In genomic region chr21:31872072-31872451, GRCh38 we compare ENCODE assay signal across 10 cellular contexts. TPM values are rescaled to one million over a fixed set of nuclear protein-coding genes. Genes with fewer than 3 reads are reported as not detected.
DNase-seq lines count a peak whose midpoint lies in the region; ATAC-seq, FAIRE-seq and TF ChIP-seq lines count a peak whose summit lies in the region.
"Had no signal": no experiment of that assay in that cellular context is flagged by ENCODE, and none has a peak within 500 bp of the region (broad histone marks: within the 10 kb centered on the region; RNA-seq: fewer than 3 reads in every experiment).

No MANE protein-coding gene starts in this region.

- H3K27me3 ChIP-seq in keratinocyte (ENCODE audit: control insufficient read depth, extremely low read depth, insufficient read depth, low read length), result peaks cover 66% of the 10 kb centered on the region

- H3K4me3 Mint-ChIP-seq in T-helper 1 cell treated with Interleukin-12 subunit alpha and Interleukin-12 subunit beta and Interleukin-4 antibody, amounts not matched to agents 30 μg/mL and 1 μg/mL, for 36 hours, result peak overlapping the region; percentile 63
- peak overlapping the region; percentile 64 for H3K4me3 Mint-ChIP-seq in activated CD4-positive, alpha-beta memory T cell treated with anti-CD3 and anti-CD28 coated beads, Interleukin-2, amount 10 ng/mL, durations not matched to agents 7 days and 5 days
- peak overlapping the region; percentile 55 for H3K4me3 Mint-ChIP-seq in stimulated activated effector memory CD8-positive, alpha-beta T cell treated with anti-CD3 and anti-CD28 coated beads, Interleukin-12 subunit alpha, Interleukin-12 subunit beta, amount 100 ng/mL, for 72 hours

- no peak overlapping the region for H3K27ac Mint-ChIP-seq in T-helper 1 cell treated with Interleukin-12 subunit alpha and Interleukin-12 subunit beta and Interleukin-4 antibody, amounts not matched to agents 30 μg/mL and 1 μg/mL, for 36 hours
- H3K27ac Mint-ChIP-seq in activated CD4-positive, alpha-beta memory T cell treated with anti-CD3 and anti-CD28 coated beads, Interleukin-2, amount 10 ng/mL, durations not matched to agents 7 days and 5 days, result no peak overlapping the region
- no peak overlapping the region for H3K27ac Mint-ChIP-seq in stimulated activated effector memory CD8-positive, alpha-beta T cell treated with anti-CD3 and anti-CD28 coated beads, Interleukin-12 subunit alpha, Interleukin-12 subunit beta, amount 100 ng/mL, for 72 hours

- H3K9me3 Mint-ChIP-seq in T-helper 1 cell treated with Interleukin-12 subunit alpha and Interleukin-12 subunit beta and Interleukin-4 antibody, amounts not matched to agents 30 μg/mL and 1 μg/mL, for 36 hours, result no peaks in the 10 kb centered on the region
- H3K9me3 Mint-ChIP-seq in activated CD4-positive, alpha-beta memory T cell treated with anti-CD3 and anti-CD28 coated beads, Interleukin-2, amount 10 ng/mL, durations not matched to agents 7 days and 5 days, result no peaks in the 10 kb centered on the region
- no peaks in the 10 kb centered on the region for H3K9me3 Mint-ChIP-seq in stimulated activated effector memory CD8-positive, alpha-beta T cell treated with anti-CD3 and anti-CD28 coated beads, Interleukin-12 subunit alpha, Interleukin-12 subunit beta, amount 100 ng/mL, for 72 hours

- no peaks in the 10 kb centered on the region for H4K20me1 ChIP-seq in keratinocyte (ENCODE audit: control insufficient read depth, extremely low read depth, insufficient read depth, low read length)

- H3K36me3 Mint-ChIP-seq in T-helper 1 cell treated with Interleukin-12 subunit alpha and Interleukin-12 subunit beta and Interleukin-4 antibody, amounts not matched to agents 30 μg/mL and 1 μg/mL, for 36 hours (ENCODE audit: low read depth), result no peaks in the 10 kb centered on the region
- H3K36me3 Mint-ChIP-seq in activated CD4-positive, alpha-beta memory T cell treated with anti-CD3 and anti-CD28 coated beads, Interleukin-2, amount 10 ng/mL, durations not matched to agents 7 days and 5 days (ENCODE audit: low read depth), result no peaks in the 10 kb centered on the region
- H3K36me3 Mint-ChIP-seq in stimulated activated effector memory CD8-positive, alpha-beta T cell treated with anti-CD3 and anti-CD28 coated beads, Interleukin-12 subunit alpha, Interleukin-12 subunit beta, amount 100 ng/mL, for 72 hours, result no peaks in the 10 kb centered on the region

- no peaks in the 10 kb centered on the region for H3K79me2 ChIP-seq in keratinocyte (ENCODE audit: control insufficient read depth, insufficient read depth, low read length)

- ATAC-seq in stimulated activated effector memory CD8-positive, alpha-beta T cell treated with anti-CD3 and anti-CD28 coated beads, Interleukin-12 subunit alpha, Interleukin-12 subunit beta, amount 100 ng/mL, for 72 hours, result no peak
- ATAC-seq in HG03097 (IDR thresholded peaks at IDR 0.05; ENCODE audit: low FRiP score, unreplicated experiment), result no peak

- H3K27ac ChIP-seq in keratinocyte (ENCODE audit: control insufficient read depth, insufficient read depth, low read length), result no peak overlapping the region

- no peak for TF ChIP-seq CTCF in keratinocyte (optimal IDR thresholded peaks at IDR 0.05 in 1 of 3, IDR thresholded peaks at IDR 0.05 in 1 of 3, conservative IDR thresholded peaks at IDR 0.05 in 1 of 3; ENCODE audit: extremely low read depth in 1 of 3, insufficient read depth in 2 of 3, low read length in 3 of 3)

- peaks cover 5% of the 10 kb centered on the region for H3K4me1 Mint-ChIP-seq in T-helper 1 cell treated with Interleukin-12 subunit alpha and Interleukin-12 subunit beta and Interleukin-4 antibody, amounts not matched to agents 30 μg/mL and 1 μg/mL, for 36 hours (ENCODE audit: low read depth)
- peaks cover 6% of the 10 kb centered on the region for H3K4me1 Mint-ChIP-seq in activated CD4-positive, alpha-beta memory T cell treated with anti-CD3 and anti-CD28 coated beads, Interleukin-2, amount 10 ng/mL, durations not matched to agents 7 days and 5 days
- H3K4me1 Mint-ChIP-seq in stimulated activated effector memory CD8-positive, alpha-beta T cell treated with anti-CD3 and anti-CD28 coated beads, Interleukin-12 subunit alpha, Interleukin-12 subunit beta, amount 100 ng/mL, for 72 hours, result peaks cover 7% of the 10 kb centered on the region

- H3K4me1 ChIP-seq in keratinocyte (ENCODE audit: control insufficient read depth, extremely low read depth, insufficient read depth, low read length), result peaks cover 3% of the 10 kb centered on the region

- no peaks in the 10 kb centered on the region for H3K9me3 ChIP-seq in keratinocyte (ENCODE audit: control insufficient read depth, low read depth, low read length)

- no peaks in the 10 kb centered on the region for H3K36me3 ChIP-seq in keratinocyte (ENCODE audit: control insufficient read depth in 2 of 2, extremely low read depth in 1 of 2, insufficient read depth in 2 of 2, low read length in 2 of 2)

- H2AFZ ChIP-seq in keratinocyte (ENCODE audit: control insufficient read depth, low read length), result no peak overlapping the region

- no peak for FAIRE-seq in keratinocyte (lab: Jason Lieb, UNC)
- FAIRE-seq: A204.1, GM12891 had no signal

- peak overlapping the region; percentile 75 for H3K4me2 ChIP-seq in keratinocyte (ENCODE audit: control insufficient read depth, extremely low read depth, insufficient read depth, low read depth, low read length)

- H3K9me1 ChIP-seq in keratinocyte (ENCODE audit: control insufficient read depth, extremely low read depth, insufficient read depth, low read length), result no peaks in the 10 kb centered on the region

- H3K4me3 ChIP-seq in keratinocyte (ENCODE audit: control insufficient read depth in 2 of 3, extremely low read depth in 1 of 3, insufficient read depth in 2 of 3, low read depth in 1 of 3, low read length in 3 of 3), result peak overlapping the region in 2 of 3 experiments; percentile 55 to 60

- POLR2A ChIA-PET in activated CD4-positive, alpha-beta memory T cell treated with anti-CD3 and anti-CD28 coated beads, Interleukin-2, amount 10 ng/mL, durations not matched to agents 7 days and 5 days (lab: Charles Lee), result no interaction called here

- CTCF ChIA-PET in activated CD4-positive, alpha-beta memory T cell treated with anti-CD3 and anti-CD28 coated beads, Interleukin-2, amount 10 ng/mL, durations not matched to agents 7 days and 5 days (lab: Charles Lee), result interaction anchor here (1.0 kb wide), 1 partner anchor 385 kb away, joined by 3 read pairs; no protein-coding TSS in a partner anchor

- H3K27me3 Mint-ChIP-seq in T-helper 1 cell treated with Interleukin-12 subunit alpha and Interleukin-12 subunit beta and Interleukin-4 antibody, amounts not matched to agents 30 μg/mL and 1 μg/mL, for 36 hours (ENCODE audit: low read depth), result peaks cover 61% of the 10 kb centered on the region
- H3K27me3 Mint-ChIP-seq in activated CD4-positive, alpha-beta memory T cell treated with anti-CD3 and anti-CD28 coated beads, Interleukin-2, amount 10 ng/mL, durations not matched to agents 7 days and 5 days, result peaks cover 49% of the 10 kb centered on the region

- dilution Hi-C loops in keratinocyte (cut with MboI; ENCODE audit: extremely low pct_ligation_motif_present, low sequenced_read_pairs), result no loop called here

- no peak overlapping the region for H3K9ac ChIP-seq in keratinocyte (ENCODE audit: control insufficient read depth, extremely low read depth, insufficient read depth, low read length)

- DNase-seq in T-helper 1 cell (no peak), keratinocyte (ENCODE audit: low read depth, low spot score) (no peak), DMS114 treated with DMSO at 0.1 percent for 48 hours (lab: John Stamatoyannopoulos, UW; ENCODE audit: unreplicated experiment) (no peak), NCI-H1092 treated with DMSO at 0.1 percent for 48 hours (lab: John Stamatoyannopoulos, UW) (no peak)
- DNase-seq in activated CD4-positive, alpha-beta memory T cell treated with anti-CD3 and anti-CD28 coated beads, Interleukin-2, amount 10 ng/mL, durations not matched to agents 7 days and 5 days, result no peak
- DNase-seq in stimulated activated effector memory CD8-positive, alpha-beta T cell treated with anti-CD3 and anti-CD28 coated beads, Interleukin-12 subunit alpha, Interleukin-12 subunit beta, amount 100 ng/mL, for 72 hours (ENCODE audit: low spot score in 2 of 2), result no peak

RNA-seq across cellular contexts. Expression of gene HUNK, which starts 0.8 kb away (rescaled TPM):
- total RNA-seq in activated CD4-positive, alpha-beta memory T cell treated with anti-CD3 and anti-CD28 coated beads, Interleukin-2, amount 10 ng/mL, durations not matched to agents 7 days and 5 days, result under 1 TPM; 0.03 to 0.05 TPM
- 0.01 to 0.03 TPM in 2 of 3 replicates, not detected in the other for polyA plus RNA-seq in keratinocyte
- not detected for polyA plus RNA-seq in keratinocyte (2011; ENCODE audit: low read depth)
- 0.01 TPM in 1 of 2 replicates, not detected in the other for polyA plus RNA-seq in keratinocyte (2011; cell fraction: cytosol; rRNA removed)
- polyA plus RNA-seq in keratinocyte (2011; cell fraction: nucleus; rRNA removed), result 0.03 and 0.14 TPM in 2 replicates
- 0.02 TPM in 1 of 2 replicates, not detected in the other for polyA plus RNA-seq in keratinocyte (2012; ENCODE audit: low replicate concordance)
- 0.03 TPM in 1 of 3 replicates, not detected in the others for polyA minus RNA-seq in keratinocyte
- polyA minus RNA-seq in keratinocyte (2011; cell fraction: cytosol; rRNA and poly(A)+ RNA removed), result not detected
- polyA minus RNA-seq in keratinocyte (2011; cell fraction: nucleus; rRNA and poly(A)+ RNA removed), result not detected in 2 replicates
